ENCODE assay signal across 16 cellular contexts in the genomic region with DNA sequence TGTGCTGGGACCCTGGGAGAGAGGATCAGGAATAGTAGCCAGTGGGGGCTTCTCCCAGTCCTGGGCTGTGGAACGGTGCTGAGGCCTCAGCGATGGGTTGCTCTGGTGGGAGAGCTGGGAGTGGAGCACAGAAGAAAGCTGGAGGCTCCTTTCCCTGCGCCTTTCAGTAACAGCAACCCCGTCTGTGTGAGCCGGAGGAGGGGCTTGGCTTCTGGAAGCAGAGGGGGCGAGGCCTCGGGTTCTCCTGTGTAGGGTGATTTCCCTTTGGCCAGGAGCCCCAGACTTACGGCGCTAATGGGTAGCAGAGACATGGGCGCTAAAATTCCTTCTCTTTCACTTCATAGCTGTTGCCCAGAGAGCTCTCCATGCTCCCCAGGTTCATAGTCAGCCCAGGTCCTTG. TPM values are rescaled to one million over a fixed set of nuclear protein-coding genes. Genes with fewer than 3 reads are reported as not detected.
A peak's percentile ranks its signal among the peaks of the same experiment; 100 is the strongest.
DNase-seq lines count a peak whose midpoint lies in the region; ATAC-seq and TF ChIP-seq lines count a peak whose summit lies in the region.
"Had no signal": no experiment of that assay in that cellular context is flagged by ENCODE, and none has a peak within 500 bp of the region (broad histone marks: within the 10 kb centered on the region; RNA-seq: fewer than 3 reads in every experiment).

No MANE protein-coding gene starts in this region.

- peak; percentile 54 to 86 (median 71) for DNase-seq in body of pancreas
- DNase-seq in fibroblast of pulmonary artery (ENCODE audit: low read depth): peak; percentile 47
- DNase-seq in mesenchymal stem cell: no peak
- no peak for DNase-seq in tibial nerve (ENCODE audit: low spot score in 2 of 2)
- no peak for DNase-seq in COR-L47 (lab: John Stamatoyannopoulos, UW)
- no peak for DNase-seq in activated effector memory CD4-positive, alpha-beta T cell treated with anti-CD3 and anti-CD28 coated beads, Interleukin-2, amount 50 U/mL, for 16 hours
- no peak for DNase-seq in activated T-cell treated with anti-CD3 and anti-CD28 coated beads, Interleukin-2, amount 50 U/mL, for 4 hours
- DNase-seq: activated B cell treated with CpG ODN at 0.5 μM for 24 hours, mammary epithelial cell, natural killer cell, NCI-H1436 treated with DMSO at 0.1 percent for 48 hours, SHP77 treated with DMSO at 0.1 percent for 48 hours, T-helper 2 cell had no signal

- H2AFZ ChIP-seq in mesenchymal stem cell (ENCODE audit: low read depth, low read length): no peak overlapping the region

- H3K4me1 Mint-ChIP-seq in activated T-cell treated with anti-CD3 and anti-CD28 coated beads, Interleukin-2, amount 50 U/mL, for 4 hours (ENCODE audit: low read depth): no peaks in the 10 kb centered on the region
- H3K4me1 Mint-ChIP-seq: activated B cell treated with CpG ODN at 0.5 μM for 24 hours, natural killer cell had no signal

- H4K91ac ChIP-seq in mesenchymal stem cell (ENCODE audit: low read length): no peak overlapping the region

- H3K14ac ChIP-seq in mesenchymal stem cell (ENCODE audit: low read length in 2 of 2): no peak overlapping the region

- 40 to 41% methylated on average over 10 of the region's 10 CpGs for WGBS in body of pancreas, 2 donors
- 90% methylated on average over 10 of the region's 10 CpGs for WGBS in mesenchymal stem cell
- WGBS in tibial nerve, 2 donors: 12% methylated on average over 10 of the region's 10 CpGs

- H2AK5ac ChIP-seq in mesenchymal stem cell (ENCODE audit: low read length, severe bottlenecking): no peak overlapping the region

- TF ChIP-seq EP300 in tibial nerve (IDR thresholded peaks at IDR 0.05): no peak

- no peaks in the 10 kb centered on the region for H3K9me3 Mint-ChIP-seq in activated T-cell treated with anti-CD3 and anti-CD28 coated beads, Interleukin-2, amount 50 U/mL, for 4 hours
- H3K9me3 Mint-ChIP-seq: activated B cell treated with CpG ODN at 0.5 μM for 24 hours; dendritic cell treated with granulocyte-macrophage colony-stimulating factor and Interleukin-4, amounts not matched to agents 40 ng/mL and 50 ng/mL, for 4 days; natural killer cell had no signal

- no peaks in the 10 kb centered on the region for H3K27me3 ChIP-seq in body of pancreas
- H3K27me3 ChIP-seq in mesenchymal stem cell (ENCODE audit: control insufficient read depth in 1 of 2, insufficient read depth in 1 of 2, low read length in 2 of 2): no peaks in the 10 kb centered on the region
- no peaks in the 10 kb centered on the region for H3K27me3 ChIP-seq in tibial nerve
- H3K27me3 ChIP-seq: BLaER1 had no signal

- H3K79me1 ChIP-seq in mesenchymal stem cell (replicated peaks; ENCODE audit: low read length, poor library complexity, severe bottlenecking): peaks cover 9% of the 10 kb centered on the region

- no peak overlapping the region for H2BK120ac ChIP-seq in mesenchymal stem cell (ENCODE audit: low read depth, low read length)

- TF ChIP-seq POLR2A in body of pancreas (IDR thresholded peaks at IDR 0.05): no peak
- TF ChIP-seq POLR2A in tibial nerve (IDR thresholded peaks at IDR 0.05): no peak

- H2BK15ac ChIP-seq in mesenchymal stem cell (ENCODE audit: low read depth, poor library complexity, severe bottlenecking): peak overlapping the region; percentile 12

- H3K4me3 ChIP-seq in body of pancreas: no peak overlapping the region
- no peak overlapping the region for H3K4me3 ChIP-seq in fibroblast of pulmonary artery (replicated peaks; ENCODE audit: low read depth, low read length)
- no peak overlapping the region for H3K4me3 ChIP-seq in mesenchymal stem cell (ENCODE audit: insufficient read depth in 1 of 2, low read depth in 1 of 2, low read length in 2 of 2)
- peak overlapping the region in 1 of 4 donors; percentile 26 for H3K4me3 ChIP-seq in tibial nerve
- H3K4me3 ChIP-seq: BLaER1 had no signal

- no peak overlapping the region for H3K4ac ChIP-seq in mesenchymal stem cell (ENCODE audit: low read depth in 1 of 2, low read length in 2 of 2)

- TF ChIP-seq CTCF in body of pancreas (IDR thresholded peaks at IDR 0.05) (no peak), fibroblast of pulmonary artery (IDR thresholded peaks at IDR 0.05; ENCODE audit: low read length, missing control alignments) (no peak), tibial nerve (IDR thresholded peaks at IDR 0.05) (no peak)

- no peak overlapping the region for H2BK5ac ChIP-seq in mesenchymal stem cell (ENCODE audit: low read depth, low read length, poor library complexity, severe bottlenecking)

- peaks cover 12% of the 10 kb centered on the region for H3K27me3 Mint-ChIP-seq in activated T-cell treated with anti-CD3 and anti-CD28 coated beads, Interleukin-2, amount 50 U/mL, for 4 hours (ENCODE audit: low read depth)

- peaks cover 49% of the 10 kb centered on the region for H3K4me1 ChIP-seq in body of pancreas
- H3K4me1 ChIP-seq in mesenchymal stem cell (ENCODE audit: control insufficient read depth, insufficient read depth, low read depth, low read length): peaks cover 11% of the 10 kb centered on the region
- peaks cover 0 to 89% (median 42%) of the 10 kb centered on the region in 4 donors for H3K4me1 ChIP-seq in tibial nerve
- H3K4me1 ChIP-seq: BLaER1 had no signal

- H3K36me3 ChIP-seq in body of pancreas (replicated peaks in 1 of 2; ENCODE audit: insufficient read depth in 1 of 2, low read depth in 2 of 2) (no peaks in the 10 kb centered on the region), mesenchymal stem cell (ENCODE audit: control insufficient read depth in 1 of 2, insufficient read depth in 2 of 2, low read depth in 1 of 2, low read length in 2 of 2) (no peaks in the 10 kb centered on the region), tibial nerve (no peaks in the 10 kb centered on the region)
- H3K36me3 ChIP-seq: BLaER1 had no signal

- no peak overlapping the region for H4K8ac ChIP-seq in mesenchymal stem cell (ENCODE audit: low read length)

- H3K23ac ChIP-seq in mesenchymal stem cell (ENCODE audit: low read length in 2 of 2): peak overlapping the region in 1 of 2 experiments; percentile 30

- no peak overlapping the region for H3K9ac ChIP-seq in mesenchymal stem cell (ENCODE audit: low read length)
- H3K9ac ChIP-seq: BLaER1 had no signal

- H3K18ac ChIP-seq in mesenchymal stem cell (ENCODE audit: low read depth in 1 of 2, low read length in 2 of 2): peak overlapping the region in 1 of 2 experiments; percentile 49

- H3K4me2 ChIP-seq in mesenchymal stem cell (ENCODE audit: low read length, poor library complexity, severe bottlenecking): no peak overlapping the region
- H3K4me2 ChIP-seq: BLaER1 had no signal

- no peaks in the 10 kb centered on the region for H3K36me3 Mint-ChIP-seq in activated T-cell treated with anti-CD3 and anti-CD28 coated beads, Interleukin-2, amount 50 U/mL, for 4 hours (ENCODE audit: insufficient read depth)
- H3K36me3 Mint-ChIP-seq: natural killer cell had no signal

- intact Hi-C loops in body of pancreas (cut with DNase I): no loop called here

- peak; percentile 40 for ATAC-seq in body of pancreas
- no peak for ATAC-seq in activated T-cell treated with anti-CD3 and anti-CD28 coated beads, Interleukin-2, amount 50 U/mL, for 4 hours
- no peak for ATAC-seq in HG02973 (IDR thresholded peaks at IDR 0.05; ENCODE audit: unreplicated experiment)
- ATAC-seq: natural killer cell had no signal

- no peak overlapping the region for H3K4me3 Mint-ChIP-seq in activated T-cell treated with anti-CD3 and anti-CD28 coated beads, Interleukin-2, amount 50 U/mL, for 4 hours
- H3K4me3 Mint-ChIP-seq: activated B cell treated with CpG ODN at 0.5 μM for 24 hours; dendritic cell treated with granulocyte-macrophage colony-stimulating factor and Interleukin-4, amounts not matched to agents 40 ng/mL and 50 ng/mL, for 4 days; natural killer cell had no signal

- peak overlapping the region in 1 of 2 experiments; percentile 28 for H2BK12ac ChIP-seq in mesenchymal stem cell (ENCODE audit: low read length in 2 of 2)

- peak overlapping the region in 1 of 4 donors; percentile 47 for H3K27ac ChIP-seq in body of pancreas
- H3K27ac ChIP-seq in mesenchymal stem cell (ENCODE audit: low read length, poor library complexity, severe bottlenecking): no peak overlapping the region
- peak overlapping the region; percentile 2 to 79 (median 64) for H3K27ac ChIP-seq in tibial nerve
- H3K27ac ChIP-seq: BLaER1 had no signal

- H3K9me3 ChIP-seq in body of pancreas (no peaks in the 10 kb centered on the region), mesenchymal stem cell (ENCODE audit: control insufficient read depth, low read length) (no peaks in the 10 kb centered on the region), tibial nerve (no peaks in the 10 kb centered on the region)
- H3K9me3 ChIP-seq: BLaER1 had no signal

RNA-seq across cellular contexts. Expression of gene DAAM2, which starts 55.0 kb away (rescaled TPM):
- total RNA-seq in body of pancreas: 10 to 100 TPM; 10.1 to 12.2 TPM
- polyA plus RNA-seq in mesenchymal stem cell (2013, experiment 1 of 2): 36.4 TPM
- 35.2 TPM for polyA plus RNA-seq in mesenchymal stem cell (2013, experiment 2 of 2)
- total RNA-seq in tibial nerve: 100 to 1,000 TPM in 1 of 4 donors, 10 to 100 TPM in 3; 73.9 to 133 (median 93.3) TPM
- under 1 TPM in 1 of 3 donors, not detected in 2; 0.05 TPM for total RNA-seq in activated T-cell treated with anti-CD3 and anti-CD28 coated beads, Interleukin-2, amount 50 U/mL, for 4 hours
- total RNA-seq: activated B cell treated with CpG ODN at 0.5 μM for 24 hours, natural killer cell had no signal

Comparison
In these comparisons a context has a peak if more than half of its experiments do, and no peak if none do; other contexts are left out.
1. DNase-seq: peak in body of pancreas (4 of 4) and fibroblast of pulmonary artery (single experiment); none in mesenchymal stem cell (single experiment), tibial nerve (0 of 2), COR-L47 (single experiment), activated effector memory CD4-positive, alpha-beta T cell treated with anti-CD3 and anti-CD28 coated beads, Interleukin-2, amount 50 U/mL, for 16 hours (single experiment) and activated T-cell treated with anti-CD3 and anti-CD28 coated beads, Interleukin-2, amount 50 U/mL, for 4 hours (single experiment).
2. RNA of gene DAAM2, which starts 55.0 kb away (total RNA-seq): 73.9 to 133 TPM in tibial nerve and 10.1 to 12.2 TPM in body of pancreas; 0.05 TPM in activated T-cell treated with anti-CD3 and anti-CD28 coated beads, Interleukin-2, amount 50 U/mL, for 4 hours; every median in the first group is over 10 times any median in the second.